Comparison of ENCODE assay signal across 10 cellular contexts in the genomic region with DNA sequence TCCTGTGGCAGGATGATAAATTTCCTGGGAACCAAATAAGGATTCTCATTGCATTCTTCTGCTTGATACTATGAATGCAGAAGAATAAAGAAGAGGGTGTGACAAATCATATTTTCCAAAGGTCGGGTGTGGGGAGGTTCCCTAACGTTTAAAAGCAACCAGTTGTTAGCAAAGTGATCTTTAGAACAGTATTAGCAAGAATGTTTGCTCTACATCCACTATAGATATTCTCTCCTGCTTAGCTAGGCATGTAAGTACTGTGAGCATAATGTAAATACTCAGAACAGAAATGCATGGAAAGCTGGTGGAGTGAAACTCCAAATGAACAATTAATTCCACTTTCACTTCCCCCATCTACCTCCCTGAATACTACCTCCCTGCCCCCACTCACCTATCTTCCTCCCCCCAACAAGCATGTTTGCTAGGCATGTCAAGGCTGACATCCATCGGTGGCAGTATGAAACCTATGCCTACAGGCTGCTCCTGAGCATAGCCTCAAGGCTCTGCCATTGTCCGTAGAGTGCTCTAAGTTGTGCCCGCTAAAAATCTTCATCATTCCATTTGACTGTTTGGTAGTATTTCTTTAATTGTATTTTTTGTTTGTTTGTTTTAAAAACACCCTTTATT.
DNase-seq lines count a peak whose midpoint lies in the region; ATAC-seq and TF ChIP-seq lines count a peak whose summit lies in the region.
"Had no signal": no experiment of that assay in that cellular context is flagged by ENCODE, and none has a peak within 500 bp of the region (broad histone marks: within the 10 kb centered on the region; RNA-seq: fewer than 3 reads in every experiment).

No MANE protein-coding gene starts in this region.

- no peak overlapping the region for H3K27ac Mint-ChIP-seq in activated naive CD4-positive, alpha-beta T cell treated with anti-CD3 and anti-CD28 coated beads for 36 hours
- no peak overlapping the region for H3K27ac Mint-ChIP-seq in T-helper 17 cell

- H3K4me3 Mint-ChIP-seq in activated naive CD4-positive, alpha-beta T cell treated with anti-CD3 and anti-CD28 coated beads for 36 hours: no peak overlapping the region
- no peak overlapping the region for H3K4me3 Mint-ChIP-seq in T-helper 17 cell

- H2AFZ ChIP-seq in MM.1S (ENCODE audit: low read length): no peak overlapping the region

- H4K20me1 ChIP-seq in MM.1S (ENCODE audit: insufficient read depth, low read length): no peaks in the 10 kb centered on the region

- H3K27me3 Mint-ChIP-seq in activated naive CD4-positive, alpha-beta T cell treated with anti-CD3 and anti-CD28 coated beads for 36 hours (ENCODE audit: low read depth): no peaks in the 10 kb centered on the region
- no peaks in the 10 kb centered on the region for H3K27me3 Mint-ChIP-seq in T-helper 17 cell

- H3K79me2 ChIP-seq in MM.1S (ENCODE audit: low read length): no peaks in the 10 kb centered on the region

- H3K4me1 ChIP-seq in duodenal mucosa (ENCODE audit: control insufficient read depth in 1 of 2, insufficient read depth in 2 of 2, low read length in 2 of 2) (peaks cover 5 to 19% of the 10 kb centered on the region in 2 donors), mucosa of rectum (ENCODE audit: control insufficient read depth in 2 of 2, insufficient read depth in 2 of 2, low read length in 2 of 2) (peaks cover 6 to 7% of the 10 kb centered on the region in 2 donors), urinary bladder (ENCODE audit: insufficient read depth) (no peaks in the 10 kb centered on the region), MM.1S (ENCODE audit: low read length) (no peaks in the 10 kb centered on the region)

- H3K4me1 Mint-ChIP-seq in activated naive CD4-positive, alpha-beta T cell treated with anti-CD3 and anti-CD28 coated beads for 36 hours (ENCODE audit: low read depth): peaks cover 19% of the 10 kb centered on the region
- H3K4me1 Mint-ChIP-seq in T-helper 17 cell: peaks cover 6% of the 10 kb centered on the region

- no peaks in the 10 kb centered on the region for H3K36me3 ChIP-seq in duodenal mucosa (ENCODE audit: control insufficient read depth in 1 of 2, insufficient read depth in 2 of 2, low read length in 2 of 2)
- H3K36me3 ChIP-seq in mucosa of rectum (ENCODE audit: control insufficient read depth in 2 of 2, insufficient read depth in 2 of 2, low read length in 2 of 2): no peaks in the 10 kb centered on the region
- no peaks in the 10 kb centered on the region for H3K36me3 ChIP-seq in urinary bladder (ENCODE audit: insufficient read depth)
- no peaks in the 10 kb centered on the region for H3K36me3 ChIP-seq in MM.1S (replicated peaks; ENCODE audit: insufficient read depth, low read length)

- H3K27ac ChIP-seq in duodenal mucosa (ENCODE audit: low read depth, low read length): peak overlapping the region; percentile 45
- peak overlapping the region; percentile 88 for H3K27ac ChIP-seq in mucosa of rectum (ENCODE audit: low read depth in 2 of 2, low read length in 2 of 2)
- H3K27ac ChIP-seq in urinary bladder (ENCODE audit: low read depth): peak overlapping the region; percentile 82
- no peak overlapping the region for H3K27ac ChIP-seq in MM.1S (ENCODE audit: low read length)

- H3K9ac ChIP-seq in duodenal mucosa (ENCODE audit: low read depth in 1 of 2, low read length in 2 of 2) (peak overlapping the region in 1 of 2 donors; percentile 7), mucosa of rectum (ENCODE audit: low read depth in 1 of 2, low read length in 2 of 2) (peak overlapping the region; percentile 5 to 35), MM.1S (ENCODE audit: low read length) (no peak overlapping the region)

- H3K9me2 ChIP-seq in MM.1S (replicated peaks; ENCODE audit: insufficient read depth, low read length): no peaks in the 10 kb centered on the region

- ATAC-seq in T-helper 17 cell: no peak

- 69% methylated on average over 5 of the region's 5 CpGs for WGBS in urinary bladder

- H3K36me3 Mint-ChIP-seq in activated naive CD4-positive, alpha-beta T cell treated with anti-CD3 and anti-CD28 coated beads for 36 hours (ENCODE audit: low read depth): peaks cover 13% of the 10 kb centered on the region
- peaks cover 6% of the 10 kb centered on the region for H3K36me3 Mint-ChIP-seq in T-helper 17 cell (ENCODE audit: low read depth)

- H3K4me2 ChIP-seq in MM.1S (ENCODE audit: low read depth, low read length): no peak overlapping the region

- H3K27me3 ChIP-seq in duodenal mucosa (ENCODE audit: control insufficient read depth in 1 of 2, insufficient read depth in 2 of 2, low read length in 2 of 2): no peaks in the 10 kb centered on the region
- no peaks in the 10 kb centered on the region for H3K27me3 ChIP-seq in mucosa of rectum (ENCODE audit: control insufficient read depth in 2 of 2, insufficient read depth in 2 of 2, low read length in 2 of 2)
- no peaks in the 10 kb centered on the region for H3K27me3 ChIP-seq in MM.1S (replicated peaks; ENCODE audit: insufficient read depth, low read length)

- intact Hi-C loops in activated naive CD4-positive, alpha-beta T cell treated with anti-CD3 and anti-CD28 coated beads for 36 hours (cut with micrococcal nuclease): no loop called here

- H3K9me3 ChIP-seq in duodenal mucosa (ENCODE audit: control insufficient read depth in 1 of 2, low read length in 2 of 2) (no peaks in the 10 kb centered on the region), mucosa of rectum (ENCODE audit: control insufficient read depth in 2 of 2, low read length in 2 of 2) (no peaks in the 10 kb centered on the region), T-helper 17 cell (ENCODE audit: control insufficient read depth, low read length, poor library complexity, severe bottlenecking) (no peaks in the 10 kb centered on the region), MM.1S (replicated peaks; ENCODE audit: insufficient read depth, low read length) (no peaks in the 10 kb centered on the region)

- no peaks in the 10 kb centered on the region for H3K9me3 Mint-ChIP-seq in activated naive CD4-positive, alpha-beta T cell treated with anti-CD3 and anti-CD28 coated beads for 36 hours

- peak; percentile 7 for DNase-seq in activated naive CD4-positive, alpha-beta T cell treated with anti-CD3 and anti-CD28 coated beads for 36 hours
- no peak for DNase-seq in activated naive CD4-positive, alpha-beta T cell treated with anti-CD3 and anti-CD28 coated beads, Interleukin-2, amount 50 U/mL, for 16 hours
- DNase-seq in T-helper 17 cell: no peak
- DNase-seq in CD1c-positive myeloid dendritic cell (ENCODE audit: extremely low spot score): no peak
- DNase-seq in MM.1S: no peak
- DNase-seq: NCI-H510A; stimulated activated CD4-positive, alpha-beta T cell treated with anti-CD3 and anti-CD28 coated beads, Interleukin-2, amount 100 ng/mL, for 48 hours had no signal

- CTCF ChIA-PET in activated naive CD4-positive, alpha-beta T cell treated with anti-CD3 and anti-CD28 coated beads for 36 hours (lab: Charles Lee): interaction anchor here (0.6 to 0.7 kb wide), 2 partner anchors 106 to 227 kb away, joined by 4 read pairs; no protein-coding TSS in a partner anchor

- H3K4me3 ChIP-seq in duodenal mucosa (ENCODE audit: low read depth in 1 of 2, low read length in 2 of 2): peak overlapping the region; percentile 18 to 32
- H3K4me3 ChIP-seq in mucosa of rectum (ENCODE audit: low read length in 2 of 2): peak overlapping the region; percentile 21 to 28
- no peak overlapping the region for H3K4me3 ChIP-seq in urinary bladder (ENCODE audit: low read depth, low read length)
- no peak overlapping the region for H3K4me3 ChIP-seq in MM.1S (ENCODE audit: low read length)

- TF ChIP-seq CTCF in MM.1S (IDR thresholded peaks at IDR 0.05; ENCODE audit: low read length): no peak

- H3F3A ChIP-seq in MM.1S (ENCODE audit: insufficient read depth, low read length): no peaks in the 10 kb centered on the region

Comparison
In these comparisons a context has a peak if more than half of its experiments do, and no peak if none do; other contexts are left out.
1. H3K4me3 ChIP-seq: peak in duodenal mucosa (2 of 2) and mucosa of rectum (2 of 2); none in urinary bladder (single experiment) and MM.1S (single experiment).